In the genomic region with DNA sequence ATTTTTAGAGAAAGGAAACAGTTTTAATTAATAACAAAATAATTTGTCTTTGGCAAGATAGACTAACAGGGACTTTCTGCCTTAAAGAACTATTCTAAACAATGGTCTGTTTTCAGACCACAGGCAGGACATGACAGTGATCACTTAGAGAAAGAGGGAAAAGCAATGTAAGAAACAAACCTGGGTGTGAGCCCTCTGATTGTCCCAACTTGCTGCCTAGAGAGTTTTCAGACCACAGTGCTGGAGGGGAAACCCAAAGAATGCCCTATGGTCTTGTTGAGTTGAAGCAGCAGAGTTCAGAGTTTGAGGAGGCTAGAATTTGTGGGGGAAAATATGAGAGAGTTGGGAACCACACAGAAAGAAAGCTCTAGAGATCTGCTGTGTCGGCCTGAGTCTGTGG, we compare ENCODE assay signal across 19 cellular contexts. TPM values are rescaled to one million over a fixed set of nuclear protein-coding genes. Genes with fewer than 3 reads are reported as not detected.
DNase-seq lines count a peak whose midpoint lies in the region; ATAC-seq, FAIRE-seq and TF ChIP-seq lines count a peak whose summit lies in the region.
"Had no signal": no experiment of that assay in that cellular context is flagged by ENCODE, and none has a peak within 500 bp of the region (broad histone marks: within the 10 kb centered on the region; RNA-seq: fewer than 3 reads in every experiment).

No MANE protein-coding gene starts in this region.

- H3K9ac ChIP-seq in astrocyte (ENCODE audit: low read length) (no peak overlapping the region), kidney (ENCODE audit: low read length in 2 of 2) (no peak overlapping the region)

- H3K4me3 Mint-ChIP-seq in astrocyte (ENCODE audit: unreplicated experiment) = no peak overlapping the region
- no peak overlapping the region for H3K4me3 Mint-ChIP-seq in CD4-positive, alpha-beta T cell
- H3K4me3 Mint-ChIP-seq: CD14-positive monocyte had no signal

- TF ChIP-seq CTCF in GM12865 (IDR thresholded peaks at IDR 0.05; ENCODE audit: insufficient read depth, low read depth, low read length, missing control alignments) = no peak
- TF ChIP-seq CTCF in astrocyte (IDR thresholded peaks at IDR 0.05; ENCODE audit: insufficient read depth, low read depth, low read length) = no peak
- TF ChIP-seq CTCF in CD4-positive, alpha-beta T cell (IDR thresholded peaks at IDR 0.05) = no peak
- no peak for TF ChIP-seq CTCF in kidney (IDR thresholded peaks at IDR 0.05; ENCODE audit: borderline replicate concordance, extremely low read depth, insufficient read depth)

- FAIRE-seq in astrocyte (lab: Jason Lieb, UNC) (no peak), kidney (lab: Jason Lieb, UNC) (no peak)

- H3K4me1 ChIP-seq in astrocyte (ENCODE audit: insufficient read depth, low read length) (no peaks in the 10 kb centered on the region), kidney (ENCODE audit: control insufficient read depth in 1 of 2, insufficient read depth in 1 of 2, low read depth in 1 of 2, low read length in 2 of 2) (no peaks in the 10 kb centered on the region)
- H3K4me1 ChIP-seq: Caco-2, SJSA1 had no signal

- POLR2A ChIA-PET in CD4-positive, alpha-beta T cell (lab: Charles Lee) = no interaction called here

- peaks cover 16% of the 10 kb centered on the region for H3K36me3 Mint-ChIP-seq in astrocyte (ENCODE audit: low read depth, unreplicated experiment)
- peaks cover 4% of the 10 kb centered on the region for H3K36me3 Mint-ChIP-seq in CD4-positive, alpha-beta T cell (ENCODE audit: low read depth)

- H3K27me3 Mint-ChIP-seq in astrocyte (ENCODE audit: low read depth, unreplicated experiment) = no peaks in the 10 kb centered on the region
- H3K27me3 Mint-ChIP-seq in CD4-positive, alpha-beta T cell = no peaks in the 10 kb centered on the region

- no peaks in the 10 kb centered on the region for H4K20me1 ChIP-seq in astrocyte (ENCODE audit: insufficient read depth, low read length)

- DNase-seq in GM12865 (ENCODE audit: low read depth) (peak; percentile 81), astrocyte (ENCODE audit: low read depth) (no peak), kidney (no peak)
- DNase-seq in CD4-positive, alpha-beta T cell = no peak
- DNase-seq: ACHN, AML-193, Caco-2, DMS53, H7, Karpas-422, MG63, NCI-H1092 treated with DMSO at 0.1 percent for 48 hours, NCI-H2081 treated with DMSO at 0.1 percent for 48 hours, NCI-H510A treated with DMSO at 0.1 percent for 48 hours had no signal

- CTCF ChIA-PET in CD4-positive, alpha-beta T cell (lab: Charles Lee) = no interaction called here

- peak overlapping the region; percentile 58 for H3K27ac Mint-ChIP-seq in astrocyte (ENCODE audit: unreplicated experiment)
- H3K27ac Mint-ChIP-seq in CD4-positive, alpha-beta T cell = no peak overlapping the region
- H3K27ac Mint-ChIP-seq: CD14-positive monocyte had no signal

- H3K79me2 ChIP-seq in astrocyte (ENCODE audit: insufficient read depth, low read length) = peaks cover 6% of the 10 kb centered on the region

- peaks cover 7% of the 10 kb centered on the region for H3K4me1 Mint-ChIP-seq in astrocyte (ENCODE audit: low read depth, unreplicated experiment)
- no peaks in the 10 kb centered on the region for H3K4me1 Mint-ChIP-seq in CD4-positive, alpha-beta T cell (ENCODE audit: low read depth)

- intact Hi-C loops in CD4-positive, alpha-beta T cell (cut with DNase I, micrococcal nuclease) = no loop called here
- intact Hi-C loops in kidney (cut with DNase I) = no loop called here

- H3K36me3 ChIP-seq in astrocyte (ENCODE audit: insufficient read depth, low read length) (no peaks in the 10 kb centered on the region), kidney (ENCODE audit: control insufficient read depth in 1 of 2, insufficient read depth in 2 of 2, low read length in 2 of 2) (no peaks in the 10 kb centered on the region)
- H3K36me3 ChIP-seq: MG63, SJSA1 had no signal

- H3K27ac ChIP-seq in astrocyte (ENCODE audit: low read depth, low read length) (no peak overlapping the region), kidney (ENCODE audit: low read depth in 2 of 2, low read length in 2 of 2) (no peak overlapping the region)
- H3K27ac ChIP-seq in CD4-positive, alpha-beta T cell (ENCODE audit: low read depth, low read length) = no peak overlapping the region
- H3K27ac ChIP-seq: SJSA1 had no signal

- H3K9me3 Mint-ChIP-seq in astrocyte (ENCODE audit: unreplicated experiment) = peaks cover 4% of the 10 kb centered on the region
- H3K9me3 Mint-ChIP-seq in CD4-positive, alpha-beta T cell = peaks cover 10% of the 10 kb centered on the region

- peak; percentile 60 for ATAC-seq in GM18520 (IDR thresholded peaks at IDR 0.05; ENCODE audit: unreplicated experiment)
- peak; percentile 69 for ATAC-seq in HG02798 (IDR thresholded peaks at IDR 0.05; ENCODE audit: poor library complexity, unreplicated experiment)
- no peak for ATAC-seq in HG03039 (IDR thresholded peaks at IDR 0.05; ENCODE audit: unreplicated experiment)
- no peak for ATAC-seq in CD4-positive, alpha-beta T cell (ENCODE audit: poor library complexity)

- no peaks in the 10 kb centered on the region for H3K27me3 ChIP-seq in astrocyte (ENCODE audit: insufficient read depth, low read length)
- H3K27me3 ChIP-seq in CD4-positive, alpha-beta T cell (ENCODE audit: control insufficient read depth, insufficient read depth, low read length) = no peaks in the 10 kb centered on the region
- H3K27me3 ChIP-seq: MG63, SJSA1 had no signal

- H3K4me3 ChIP-seq in GM12865 (ENCODE audit: low read depth, low read length) (no peak overlapping the region), astrocyte (ENCODE audit: insufficient read depth, low read depth, low read length) (no peak overlapping the region), kidney (ENCODE audit: low read length in 2 of 2) (no peak overlapping the region)
- H3K4me3 ChIP-seq: MG63, SJSA1 had no signal

- H3K4me2 ChIP-seq in astrocyte (ENCODE audit: low read length) = no peak overlapping the region

- H3K9me3 ChIP-seq in astrocyte (ENCODE audit: insufficient read depth, low read depth, low read length) = no peaks in the 10 kb centered on the region
- H3K9me3 ChIP-seq in CD4-positive, alpha-beta T cell (ENCODE audit: control insufficient read depth, low read length) = no peaks in the 10 kb centered on the region
- no peaks in the 10 kb centered on the region for H3K9me3 ChIP-seq in kidney (ENCODE audit: control insufficient read depth in 1 of 2, low read length in 2 of 2)
- H3K9me3 ChIP-seq: SJSA1 had no signal

- no peak overlapping the region for H2AFZ ChIP-seq in astrocyte (ENCODE audit: low read depth, low read length)

RNA-seq across cellular contexts. Expression of gene DGKH, which starts 38.1 kb away (rescaled TPM):
- 16.4 and 19.2 TPM in 2 replicates for total RNA-seq in astrocyte
- total RNA-seq in CD4-positive, alpha-beta T cell = 1 to 10 TPM; 6.0 TPM
- 28.8 TPM for total RNA-seq in kidney
- polyA plus RNA-seq in kidney (ENCODE audit: insufficient read depth, low read depth, low replicate concordance) = 1.7 TPM

Comparison
In these comparisons a context has a peak if more than half of its experiments do, and no peak if none do; other contexts are left out.
1. ATAC-seq: peak in GM18520 (single experiment) and HG02798 (single experiment); none in HG03039 (single experiment) and CD4-positive, alpha-beta T cell (single experiment).